8 cellular contexts compared by ENCODE assay signal in the genomic region with DNA sequence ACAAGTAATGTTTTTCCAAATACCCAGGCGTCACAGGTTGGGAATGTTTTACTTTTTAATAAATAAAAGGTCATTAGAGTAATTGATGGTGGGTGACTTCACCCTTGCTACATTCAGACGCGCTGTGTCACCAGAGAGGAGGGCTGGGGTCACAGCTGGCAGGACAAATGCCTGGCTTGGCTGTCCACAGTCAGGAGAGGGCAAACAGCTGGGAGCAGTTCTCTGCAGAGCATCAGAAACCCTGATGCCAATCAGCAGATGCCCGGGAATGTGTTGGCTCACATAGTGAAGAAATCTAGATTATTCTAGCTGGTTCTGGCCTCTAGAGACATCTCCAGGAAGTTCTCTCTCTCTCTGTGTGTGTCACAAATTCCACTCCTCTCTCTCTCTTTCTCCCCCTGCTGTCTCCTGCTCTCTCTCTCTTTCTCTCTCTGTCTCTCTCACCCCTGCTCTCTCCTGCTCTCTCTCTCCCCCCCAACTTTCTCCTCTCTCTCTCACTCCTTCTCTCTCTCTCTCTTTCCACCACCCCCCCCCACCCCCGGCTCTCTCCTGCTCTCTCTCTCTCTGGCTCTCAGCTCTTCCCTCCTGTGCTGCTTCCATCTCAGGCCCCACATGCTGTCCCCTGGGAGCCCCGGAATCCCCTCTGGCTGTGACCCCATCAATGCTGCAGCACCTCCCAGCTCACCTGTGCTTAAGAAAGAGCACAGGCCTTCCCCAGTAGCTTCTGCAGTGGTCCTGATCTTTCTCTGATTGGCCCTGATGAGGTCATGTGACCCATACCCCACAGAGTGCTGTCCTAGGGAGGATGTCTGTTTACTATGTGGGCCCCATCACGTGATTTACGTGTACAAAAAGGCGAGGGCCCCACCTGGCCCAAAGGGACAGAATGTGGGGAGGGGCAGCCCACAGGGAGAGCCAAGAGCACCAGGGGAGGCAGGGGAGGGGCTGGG.
DNase-seq lines count a peak whose midpoint lies in the region; ATAC-seq, FAIRE-seq and TF ChIP-seq lines count a peak whose summit lies in the region.
"Not testable (repeated sequence)": the region's sequence is repeated elsewhere in the genome, so short reads cannot be mapped to it uniquely, and the experiment has no call there.

No MANE protein-coding gene starts in this region.

- DNase-seq in A172 (ENCODE audit: low spot score): peak; percentile 18
- DNase-seq in OCI-LY7 (ENCODE audit: low spot score): peak; percentile 20
- DNase-seq in activated CD4-positive, alpha-beta T cell treated with anti-CD3 and anti-CD28 coated beads, Interleukin-2, amount 10 ng/mL, durations not matched to agents 24 days and 14 days: not testable (repeated sequence)
- DNase-seq in kidney tubule cell (ENCODE audit: low spot score): peak; percentile 83
- DNase-seq in pancreas: peak in 3 of 6 donors; percentile 8 to 35 (median 17)
- DNase-seq in uterus: peak; percentile 1 to 5

- not testable (repeated sequence) for H3K27me3 Mint-ChIP-seq in activated CD4-positive, alpha-beta T cell treated with anti-CD3 and anti-CD28 coated beads, Interleukin-2, amount 10 ng/mL, durations not matched to agents 24 days and 14 days; brain

- not testable (repeated sequence) for H3K27ac ChIP-seq in HEK293 (ENCODE audit: extremely low read depth, low read depth, low read length); OCI-LY7 (ENCODE audit: low read depth, low read length, poor library complexity, severe bottlenecking); pancreas; uterus

- not testable (repeated sequence) for FAIRE-seq in pancreas (lab: Jason Lieb, UNC)

- H3K27me3 ChIP-seq in pancreas, uterus: not testable (repeated sequence)

- CTCF ChIA-PET in HEK293 (lab: Yijun Ruan, JAX); OCI-LY7 (lab: Charles Lee; ENCODE audit: unreplicated experiment): not testable (repeated sequence)

- H3K4me1 Mint-ChIP-seq in activated CD4-positive, alpha-beta T cell treated with anti-CD3 and anti-CD28 coated beads, Interleukin-2, amount 10 ng/mL, durations not matched to agents 24 days and 14 days: not testable (repeated sequence)
- peaks cover 22% of the 10 kb centered on the region for H3K4me1 Mint-ChIP-seq in brain

- not testable (repeated sequence) for H4K20me1 ChIP-seq in OCI-LY7 (ENCODE audit: insufficient read depth, low read length)

- not testable (repeated sequence) for H3K4me3 Mint-ChIP-seq in activated CD4-positive, alpha-beta T cell treated with anti-CD3 and anti-CD28 coated beads, Interleukin-2, amount 10 ng/mL, durations not matched to agents 24 days and 14 days; brain

- not testable (repeated sequence) for H3K4me3 ChIP-seq in HEK293 (ENCODE audit: low read depth, low read length); OCI-LY7 (ENCODE audit: low read depth, low read length, poor library complexity, severe bottlenecking); pancreas; uterus

- H3K79me2 ChIP-seq in OCI-LY7 (ENCODE audit: insufficient read depth, low read depth, low read length): not testable (repeated sequence)

- not testable (repeated sequence) for H3K9me3 Mint-ChIP-seq in activated CD4-positive, alpha-beta T cell treated with anti-CD3 and anti-CD28 coated beads, Interleukin-2, amount 10 ng/mL, durations not matched to agents 24 days and 14 days; brain

- BruUV-seq in OCI-LY7 (replicated peaks; lab: Mats Ljungman, UMichigan): not testable (repeated sequence)

- not testable (repeated sequence) for H3K4me2 ChIP-seq in OCI-LY7 (ENCODE audit: low read length)

- peak in 3 of 4 donors; percentile 35 to 62 (median 60) for ATAC-seq in pancreas

- not testable (repeated sequence) for H3K9me3 ChIP-seq in HEK293 (ENCODE audit: control insufficient read depth, insufficient read depth, low read depth, low read length); OCI-LY7 (ENCODE audit: low read length); pancreas; uterus

- TF ChIP-seq POLR2A in uterus (IDR thresholded peaks at IDR 0.05): not testable (repeated sequence)

- H3K4me1 ChIP-seq in HEK293 (ENCODE audit: control insufficient read depth, insufficient read depth, low read length); OCI-LY7 (ENCODE audit: insufficient read depth, low read length, poor library complexity, severe bottlenecking); pancreas; uterus: not testable (repeated sequence)

- peak overlapping the region; percentile 44; the same call in 1 of the 2 replicates for H2AFZ ChIP-seq in OCI-LY7 (ENCODE audit: low read length)

- peak overlapping the region; percentile 51 for H3K27ac Mint-ChIP-seq in activated CD4-positive, alpha-beta T cell treated with anti-CD3 and anti-CD28 coated beads, Interleukin-2, amount 10 ng/mL, durations not matched to agents 24 days and 14 days
- H3K27ac Mint-ChIP-seq in brain: peak overlapping the region in 3 of 5 experiments; percentile 27 to 61 (median 45)

- TF ChIP-seq CTCF in HEK293 (tag by site-specific recombination; IDR thresholded peaks at IDR 0.05): 0 out of 2 replicates have a peak, but pooled peaks have one; percentile 13
- not testable (repeated sequence) for TF ChIP-seq CTCF in OCI-LY7 (conservative IDR thresholded peaks at IDR 0.05; ENCODE audit: low read length); brain (conservative IDR thresholded peaks at IDR 0.05); pancreas (IDR thresholded peaks at IDR 0.05); uterus (IDR thresholded peaks at IDR 0.05)

- WGBS in pancreas, 2 donors: 25 to 27% methylated on average over 5 to 7 of the region's 9 CpGs

- not testable (repeated sequence) for H3K36me3 ChIP-seq in HEK293 (ENCODE audit: control insufficient read depth in 2 of 2, insufficient read depth in 1 of 2, low read length in 2 of 2); OCI-LY7 (ENCODE audit: insufficient read depth, low read length); pancreas; uterus

- H3K36me3 Mint-ChIP-seq in activated CD4-positive, alpha-beta T cell treated with anti-CD3 and anti-CD28 coated beads, Interleukin-2, amount 10 ng/mL, durations not matched to agents 24 days and 14 days (ENCODE audit: low read depth); brain: not testable (repeated sequence)

- intact Hi-C loops in OCI-LY7 (cut with micrococcal nuclease; ENCODE audit: unreplicated experiment); activated CD4-positive, alpha-beta T cell treated with anti-CD3 and anti-CD28 coated beads, Interleukin-2, amount 10 ng/mL, durations not matched to agents 24 days and 14 days (cut with micrococcal nuclease); pancreas (cut with DNase I); uterus (cut with DNase I; ENCODE audit: low total_unique reads): not testable (repeated sequence)

- not testable (repeated sequence) for H3K9me2 ChIP-seq in OCI-LY7 (ENCODE audit: insufficient read depth, low read length)

- POLR2A ChIA-PET in HEK293 (lab: Yijun Ruan, JAX): not testable (repeated sequence)
- POLR2A ChIA-PET in OCI-LY7 (lab: Charles Lee): interaction anchor here (0.6 kb wide), 1 partner anchor 1016 kb away, joined by 3 read pairs; no protein-coding TSS in a partner anchor

TF ChIP-seq in HEK293, 187 proteins besides CTCF, POLR2A, EP300 and RAD21:
- peak; percentile 58; the same call in 1 of the 2 replicates for TF ChIP-seq ZNF596 (tag by site-specific recombination; IDR thresholded peaks at IDR 0.05)
